In genomic region chr9:128322342-128323191, GRCh38 we compare ENCODE assay signal across 8 cellular contexts.
DNase-seq lines count a peak whose midpoint lies in the region; ATAC-seq and TF ChIP-seq lines count a peak whose summit lies in the region.

Gene COQ4, plus strand, starts transcription at chr9:128322839. Its CDS starts 20 bp downstream, at chr9:128322859.
Gene TRUB2, minus strand, starts transcription at chr9:128322447. Its CDS starts 39 bp downstream, at chr9:128322408.

- H3K36me3 Mint-ChIP-seq in central memory CD8-positive, alpha-beta T cell (ENCODE audit: insufficient read depth) = peaks cover 16% of the 10 kb centered on the region

- peak; percentile 86 for ATAC-seq in GM19043 (IDR thresholded peaks at IDR 0.05; ENCODE audit: low read depth, unreplicated experiment)
- peak; percentile 85 for ATAC-seq in HG03354 (IDR thresholded peaks at IDR 0.05; ENCODE audit: poor library complexity, severe bottlenecking, unreplicated experiment)
- ATAC-seq in activated CD4-positive, CD25-positive, alpha-beta regulatory T cell treated with anti-CD3 and anti-CD28 coated beads, Interleukin-2, amount 50 U/mL, for 24 hours = peak; percentile 85 to 88
- ATAC-seq in central memory CD8-positive, alpha-beta T cell (replicated peaks; ENCODE audit: extremely low read depth, poor library complexity, severe bottlenecking) = peak; percentile 91

- TF ChIP-seq CTCF in AG10803 (conservative IDR thresholded peaks at IDR 0.05; ENCODE audit: low read length) = no peak

- DNase-seq in AG10803 (ENCODE audit: low read depth) (peak; percentile 92), NCI-H446 treated with DMSO at 0.1 percent for 48 hours (lab: John Stamatoyannopoulos, UW) (peak; percentile 75), islet precursor cell (peak; percentile 97)
- peak; percentile 85 to 91 for DNase-seq in central memory CD8-positive, alpha-beta T cell (ENCODE audit: low spot score in 2 of 2)
- peak; percentile 89 for DNase-seq in stimulated activated CD4-positive, alpha-beta T cell treated with anti-CD3 and anti-CD28 coated beads, Interleukin-12 subunit alpha, Interleukin-12 subunit beta, amount 100 ng/mL, for 4 hours

- H3K27ac Mint-ChIP-seq in central memory CD8-positive, alpha-beta T cell (ENCODE audit: low read depth) = peak within 1 kb of the TSS; percentile 93

- H3K4me3 ChIP-seq in AG10803 (ENCODE audit: low read length) = peak within 1 kb of the TSS; percentile 77

- H3K27me3 Mint-ChIP-seq in central memory CD8-positive, alpha-beta T cell = no peaks in the 10 kb centered on the region

- H3K4me3 Mint-ChIP-seq in central memory CD8-positive, alpha-beta T cell = peak within 1 kb of the TSS; percentile 90

- H3K9me3 Mint-ChIP-seq in central memory CD8-positive, alpha-beta T cell = no peaks in the 10 kb centered on the region

- peaks cover 20% of the 10 kb centered on the region for H3K4me1 Mint-ChIP-seq in central memory CD8-positive, alpha-beta T cell

Comparison
In these comparisons a context has a peak if more than half of its experiments do, and no peak if none do; other contexts are left out.
1. Peak in every context shown above with its lines: DNase-seq, ATAC-seq and H3K4me3 ChIP-seq.